Comparison of ENCODE assay signal across 19 cellular contexts in genomic region chr18:62769216-62769615, GRCh38.
"Had no signal": no experiment of that assay in that cellular context is flagged by ENCODE, and none has a peak within 500 bp of the region (broad histone marks: within the 10 kb centered on the region; RNA-seq: fewer than 3 reads in every experiment).

No MANE protein-coding gene starts in this region.

- H3K4me3 Mint-ChIP-seq: activated CD4-positive, alpha-beta T cell treated with anti-CD3 and anti-CD28 coated beads, Interleukin-2, amount 10 ng/mL, durations not matched to agents 7 days and 5 days; activated CD8-positive, alpha-beta memory T cell treated with anti-CD3 and anti-CD28 coated beads, Interleukin-2, amount 10 ng/mL, durations not matched to agents 7 days and 5 days; activated CD8-positive, alpha-beta T cell treated with anti-CD3 and anti-CD28 coated beads for 36 hours; naive thymus-derived CD8-positive, alpha-beta T cell; stimulated activated naive B cell treated with anti-CD40 and anti-IgM and Interleukin-4, amounts not matched to agents 10 μg/mL and 1 μg/mL and 100 μg/mL, for 72 hours had no signal

- H3K9me3 Mint-ChIP-seq: activated CD4-positive, alpha-beta T cell treated with anti-CD3 and anti-CD28 coated beads, Interleukin-2, amount 10 ng/mL, durations not matched to agents 7 days and 5 days; activated CD8-positive, alpha-beta T cell treated with anti-CD3 and anti-CD28 coated beads for 36 hours; activated naive CD4-positive, alpha-beta T cell treated with anti-CD3 and anti-CD28 coated beads, Interleukin-2, amount 50 U/mL, for 72 hours; naive thymus-derived CD8-positive, alpha-beta T cell had no signal

- H3K27me3 Mint-ChIP-seq: activated CD4-positive, alpha-beta T cell treated with anti-CD3 and anti-CD28 coated beads, Interleukin-2, amount 10 ng/mL, durations not matched to agents 7 days and 5 days; activated CD8-positive, alpha-beta memory T cell treated with anti-CD3 and anti-CD28 coated beads, Interleukin-2, amount 10 ng/mL, durations not matched to agents 7 days and 5 days; activated CD8-positive, alpha-beta T cell treated with anti-CD3 and anti-CD28 coated beads for 36 hours; naive thymus-derived CD8-positive, alpha-beta T cell; stimulated activated naive B cell treated with anti-CD40 and anti-IgM and Interleukin-4, amounts not matched to agents 10 μg/mL and 1 μg/mL and 100 μg/mL, for 72 hours had no signal

- ATAC-seq: activated CD8-positive, alpha-beta memory T cell treated with anti-CD3 and anti-CD28 coated beads, Interleukin-2, amount 10 ng/mL, durations not matched to agents 7 days and 5 days; activated CD8-positive, alpha-beta T cell treated with anti-CD3 and anti-CD28 coated beads for 36 hours; activated naive CD4-positive, alpha-beta T cell treated with anti-CD3 and anti-CD28 coated beads, Interleukin-2, amount 50 U/mL, for 72 hours; foreskin keratinocyte; left lung; naive thymus-derived CD8-positive, alpha-beta T cell; stimulated activated naive B cell treated with anti-CD40 and anti-IgM and Interleukin-4, amounts not matched to agents 10 μg/mL and 1 μg/mL and 100 μg/mL, for 72 hours had no signal

- H3K36me3 ChIP-seq: cardiac muscle cell, left lung, upper lobe of left lung had no signal

- H3K9me3 ChIP-seq: left lung, upper lobe of left lung had no signal

- H3K27ac ChIP-seq: cardiac muscle cell, left lung, upper lobe of left lung had no signal

- DNase-seq: activated CD4-positive, alpha-beta T cell treated with anti-CD3 and anti-CD28 coated beads, Interleukin-2, amount 10 ng/mL, durations not matched to agents 7 days and 5 days; activated CD4-positive, CD25-positive, alpha-beta regulatory T cell treated with anti-CD3 and anti-CD28 coated beads, Interleukin-2, amount 50 U/mL, for 72 hours; activated CD8-positive, alpha-beta memory T cell treated with anti-CD3 and anti-CD28 coated beads, Interleukin-2, amount 10 ng/mL, durations not matched to agents 7 days and 5 days; activated CD8-positive, alpha-beta T cell treated with anti-CD3 and anti-CD28 coated beads for 36 hours; amygdala; cortex of kidney; foreskin keratinocyte; kidney glomerular epithelial cell; left lung; naive thymus-derived CD8-positive, alpha-beta T cell; retina; stimulated activated CD4-positive, alpha-beta T cell treated with anti-CD3 and anti-CD28 coated beads, Interleukin-2, amount 100 ng/mL, for 48 hours; stimulated activated CD8-positive, alpha-beta memory T cell treated with anti-CD3 and anti-CD28 coated beads, Interleukin-4, amount 100 ng/mL, for 48 hours; stimulated activated naive B cell treated with anti-CD40 and anti-IgM and Interleukin-4, amounts not matched to agents 10 μg/mL and 1 μg/mL and 100 μg/mL, for 72 hours; T-helper 2 cell; upper lobe of left lung had no signal

- H3K27me3 ChIP-seq: cardiac muscle cell, foreskin keratinocyte, left lung, upper lobe of left lung had no signal

- H3K4me3 ChIP-seq: cardiac muscle cell, left lung, lung, upper lobe of left lung had no signal

- H3K27ac Mint-ChIP-seq: activated CD4-positive, alpha-beta T cell treated with anti-CD3 and anti-CD28 coated beads, Interleukin-2, amount 10 ng/mL, durations not matched to agents 7 days and 5 days; activated CD8-positive, alpha-beta memory T cell treated with anti-CD3 and anti-CD28 coated beads, Interleukin-2, amount 10 ng/mL, durations not matched to agents 7 days and 5 days; activated CD8-positive, alpha-beta T cell treated with anti-CD3 and anti-CD28 coated beads for 36 hours; activated naive CD4-positive, alpha-beta T cell treated with anti-CD3 and anti-CD28 coated beads, Interleukin-2, amount 50 U/mL, for 72 hours; naive thymus-derived CD8-positive, alpha-beta T cell; stimulated activated naive B cell treated with anti-CD40 and anti-IgM and Interleukin-4, amounts not matched to agents 10 μg/mL and 1 μg/mL and 100 μg/mL, for 72 hours had no signal
